Comparison of ENCODE assay signal across 1 cellular context in genomic region chr7:129376778-129377700, GRCh38.
TF ChIP-seq lines count a peak whose summit lies in the region.

No MANE protein-coding gene starts in this region.

TF ChIP-seq in GM23338, 12 proteins besides CTCF, POLR2A, EP300 and RAD21:
- TF ChIP-seq REST (IDR thresholded peaks at IDR 0.05; ENCODE audit: unreplicated experiment): no peak
- TF ChIP-seq ZNF114 (CRISPR knock-in tag; IDR thresholded peaks at IDR 0.05): no peak
- TF ChIP-seq STAT1 (IDR thresholded peaks at IDR 0.05; ENCODE audit: unreplicated experiment): no peak
